ENCODE assay signal across 17 cellular contexts in the genomic region with DNA sequence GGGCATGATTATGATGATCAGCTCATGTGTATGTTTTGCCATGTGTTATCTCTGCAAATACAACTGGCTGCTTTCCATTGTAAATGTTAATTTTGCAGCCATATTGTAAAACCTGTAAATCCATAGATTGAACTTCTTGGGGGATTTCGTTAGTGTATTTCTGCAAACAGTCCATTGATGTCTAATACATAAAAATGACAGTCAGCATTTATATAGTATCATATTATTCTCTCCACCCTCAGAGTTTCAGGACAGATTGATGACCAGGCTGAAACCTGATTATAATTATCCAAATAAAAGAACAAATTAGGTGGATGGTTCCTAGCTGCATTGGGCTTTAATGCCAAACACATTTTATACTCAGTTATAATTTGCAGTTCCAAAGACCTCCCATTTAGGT.
DNase-seq lines count a peak whose midpoint lies in the region; ATAC-seq, FAIRE-seq and TF ChIP-seq lines count a peak whose summit lies in the region.
"Had no signal": no experiment of that assay in that cellular context is flagged by ENCODE, and none has a peak within 500 bp of the region (broad histone marks: within the 10 kb centered on the region; RNA-seq: fewer than 3 reads in every experiment).

No MANE protein-coding gene starts in this region.

- H3K4me1 ChIP-seq in A549 (no peaks in the 10 kb centered on the region), IMR-90 (ENCODE audit: control insufficient read depth, insufficient read depth, low read length) (peaks cover 1% of the 10 kb centered on the region; the same call in 1 of the 2 replicates), muscle layer of duodenum (ENCODE audit: control insufficient read depth in 1 of 2, insufficient read depth in 2 of 2, low read length in 2 of 2) (no peaks in the 10 kb centered on the region), testis (peaks cover 35% of the 10 kb centered on the region)

- FAIRE-seq in A549 (lab: Jason Lieb, UNC) = no peak

- no peaks in the 10 kb centered on the region for H3K27me3 Mint-ChIP-seq in activated naive CD4-positive, alpha-beta T cell treated with anti-CD3 and anti-CD28 coated beads for 36 hours (ENCODE audit: low read depth)

- H3K4me3 Mint-ChIP-seq in activated naive CD4-positive, alpha-beta T cell treated with anti-CD3 and anti-CD28 coated beads for 36 hours = no peak overlapping the region

- no peaks in the 10 kb centered on the region for H3K4me1 Mint-ChIP-seq in activated naive CD4-positive, alpha-beta T cell treated with anti-CD3 and anti-CD28 coated beads for 36 hours (ENCODE audit: low read depth)

- H3K79me1 ChIP-seq in IMR-90 (ENCODE audit: low read depth in 1 of 2, low read length in 2 of 2) = peaks cover 0 to 7% of the 10 kb centered on the region in 2 experiments; a peak in 3 of 4 replicates

- H3K9me1 ChIP-seq in IMR-90 (ENCODE audit: insufficient read depth, low read length) = no peaks in the 10 kb centered on the region; the same call in 1 of the 2 replicates

- DNase-seq in A549 (ENCODE audit: low read depth in 1 of 2, low spot score in 1 of 2) (no peak), IMR-90 (no peak), testis (no peak), G401 (ENCODE audit: low spot score) (no peak), HPDE6-E6E7 (ENCODE audit: extremely low spot score) (no peak)
- no peak for DNase-seq in activated naive CD4-positive, alpha-beta T cell treated with anti-CD3 and anti-CD28 coated beads for 36 hours
- DNase-seq: ACHN, DMS 273 treated with DMSO at 0.1 percent for 48 hours, GDM1, NCI-H1417 treated with DMSO at 0.1 percent for 48 hours, NCI-H187 treated with DMSO at 0.1 percent for 48 hours, NCI-H2227 treated with DMSO at 0.1 percent for 48 hours, NCI-H510A treated with DMSO at 0.1 percent for 48 hours, NCI-H82, OCI-M1, SHP77 treated with DMSO at 0.1 percent for 48 hours had no signal

- no peak for TF ChIP-seq EP300 in A549 (IDR thresholded peaks at IDR 0.05)

- H4K5ac ChIP-seq in IMR-90 (ENCODE audit: low read depth, low read length) = no peak overlapping the region

- POLR2A ChIA-PET in A549 (lab: Yijun Ruan, JAX) = no interaction called here
- POLR2A ChIA-PET in IMR-90 (lab: Charles Lee; ENCODE audit: unreplicated experiment) = no interaction called here

- H3K36me3 Mint-ChIP-seq in activated naive CD4-positive, alpha-beta T cell treated with anti-CD3 and anti-CD28 coated beads for 36 hours (ENCODE audit: low read depth) = no peaks in the 10 kb centered on the region

- TF ChIP-seq CTCF in A549 (IDR thresholded peaks at IDR 0.05) = no peak
- no peak for TF ChIP-seq CTCF in IMR-90 (conservative IDR thresholded peaks at IDR 0.05; ENCODE audit: low read depth, low read length)
- TF ChIP-seq CTCF in testis (IDR thresholded peaks at IDR 0.05) = no peak

- no peak overlapping the region for H3K4ac ChIP-seq in IMR-90 (ENCODE audit: low read depth, low read length)

- intact Hi-C loops in IMR-90 (cut with micrococcal nuclease) (no loop called here), testis (cut with DNase I; ENCODE audit: low total_unique reads) (no loop called here)
- intact Hi-C loops in activated naive CD4-positive, alpha-beta T cell treated with anti-CD3 and anti-CD28 coated beads for 36 hours (cut with micrococcal nuclease) = no loop called here

- H3K27me3 ChIP-seq in IMR-90 (ENCODE audit: control insufficient read depth, insufficient read depth, low read length) (no peaks in the 10 kb centered on the region), muscle layer of duodenum (ENCODE audit: low read depth, low read length) (no peaks in the 10 kb centered on the region), testis (no peaks in the 10 kb centered on the region)

- CTCF ChIA-PET in A549 (lab: Yijun Ruan, JAX) (no interaction called here), IMR-90 (lab: Yijun Ruan, JAX) (interaction anchor here (1.3 kb wide), 1 partner anchor 13 kb away, joined by 4 read pairs; no protein-coding TSS in a partner anchor)
- CTCF ChIA-PET in activated naive CD4-positive, alpha-beta T cell treated with anti-CD3 and anti-CD28 coated beads for 36 hours (lab: Charles Lee) = no interaction called here

- ATAC-seq in A549 = no peak
- ATAC-seq in IMR-90 (ENCODE audit: low read depth) = no peak

- no peak overlapping the region for H3K27ac Mint-ChIP-seq in activated naive CD4-positive, alpha-beta T cell treated with anti-CD3 and anti-CD28 coated beads for 36 hours

- no peak overlapping the region for H2AK5ac ChIP-seq in IMR-90 (ENCODE audit: low read depth, low read length)

- no peak overlapping the region for H3K18ac ChIP-seq in IMR-90 (ENCODE audit: low read depth, low read length)

- H2BK5ac ChIP-seq in IMR-90 (ENCODE audit: low read depth, low read length, poor library complexity, severe bottlenecking) = no peak overlapping the region

- H3K9ac ChIP-seq in IMR-90 (ENCODE audit: low read depth, low read length) = no peak overlapping the region

- no peak overlapping the region for H2BK120ac ChIP-seq in IMR-90 (ENCODE audit: low read depth, low read length)

- H4K20me1 ChIP-seq in IMR-90 (ENCODE audit: insufficient read depth, low read length) = no peaks in the 10 kb centered on the region

- no peak overlapping the region for H2BK15ac ChIP-seq in IMR-90 (ENCODE audit: low read depth, low read length)

- dilution Hi-C loops in IMR-90 (cut with HindIII; ENCODE audit: low sequenced_read_pairs, unreplicated experiment) = no loop called here

- in situ Hi-C loops in IMR-90 (cut with MboI; ENCODE audit: low sequenced_read_pairs) = no loop called here
- in situ Hi-C loops in G401 (cut with HindIII; ENCODE audit: low sequenced_read_pairs) = no loop called here

- H3K14ac ChIP-seq in IMR-90 (replicated peaks; ENCODE audit: low read depth, low read length) = no peak overlapping the region

- no peak for TF ChIP-seq RAD21 in A549 (conservative IDR thresholded peaks at IDR 0.05 in 1 of 2, IDR thresholded peaks at IDR 0.05 in 1 of 2)
- no peak for TF ChIP-seq RAD21 in IMR-90 (IDR thresholded peaks at IDR 0.05; ENCODE audit: low read length)

- H4K91ac ChIP-seq in IMR-90 (ENCODE audit: insufficient read depth, low read depth, low read length) = no peak overlapping the region

- WGBS in A549 (ENCODE audit: missing lambda C conversion rate) = 26% methylated on average over 1 of the region's 1 CpG
- no CpG with 5 or more reads among the region's 1 CpG for WGBS in IMR-90 (ENCODE audit: extremely low coverage in 2 of 2, insufficient read length in 1 of 2), 2 experiments
- WGBS in testis, 2 donors = 63 to 78% methylated on average over 1 of the region's 1 CpG

- BruUV-seq in IMR-90 (replicated peaks; lab: Mats Ljungman, UMichigan) = no TSS peak

- H3K4me2 ChIP-seq in A549 (no peak overlapping the region), IMR-90 (ENCODE audit: low read depth, low read length) (no peak overlapping the region)

- H3K36me3 ChIP-seq in IMR-90 (ENCODE audit: control insufficient read depth, insufficient read depth, low read length) (no peaks in the 10 kb centered on the region), muscle layer of duodenum (ENCODE audit: control insufficient read depth in 1 of 2, insufficient read depth in 2 of 2, low read length in 2 of 2) (no peaks in the 10 kb centered on the region), testis (ENCODE audit: low read depth, missing control alignments) (no peaks in the 10 kb centered on the region)

- no peaks in the 10 kb centered on the region for H3K9me3 ChIP-seq in A549
- no peaks in the 10 kb centered on the region for H3K9me3 ChIP-seq in IMR-90 (ENCODE audit: control insufficient read depth, insufficient read depth, low read length)
- H3K9me3 ChIP-seq in muscle layer of duodenum (ENCODE audit: control insufficient read depth in 1 of 2, low read length in 2 of 2) = no peaks in the 10 kb centered on the region
- no peaks in the 10 kb centered on the region for H3K9me3 ChIP-seq in testis

- H3K4me3 ChIP-seq in A549 (no peak overlapping the region), IMR-90 (ENCODE audit: insufficient read depth, low read depth, low read length) (no peak overlapping the region), muscle layer of duodenum (ENCODE audit: low read depth in 1 of 2, low read length in 2 of 2) (no peak overlapping the region), testis (no peak overlapping the region)

- H3K27ac ChIP-seq in A549 (no peak overlapping the region), IMR-90 (ENCODE audit: insufficient read depth, low read length) (no peak overlapping the region), muscle layer of duodenum (ENCODE audit: low read length) (peak overlapping the region; percentile 19), testis (peak overlapping the region; percentile 60 to 74)

- no peak overlapping the region for H2AK9ac ChIP-seq in IMR-90 (replicated peaks; ENCODE audit: low read depth, low read length, poor library complexity)

- no peak overlapping the region for H2AFZ ChIP-seq in IMR-90 (replicated peaks; ENCODE audit: low read length, poor library complexity)

- H3K9me3 Mint-ChIP-seq in activated naive CD4-positive, alpha-beta T cell treated with anti-CD3 and anti-CD28 coated beads for 36 hours = no peaks in the 10 kb centered on the region

- no peak overlapping the region for H3K23ac ChIP-seq in IMR-90 (ENCODE audit: low read depth, low read length)

- TF ChIP-seq POLR2A in A549 (IDR thresholded peaks at IDR 0.05; ENCODE audit: low read length) (no peak), IMR-90 (IDR thresholded peaks at IDR 0.05; ENCODE audit: low read depth, low read length) (no peak), testis (IDR thresholded peaks at IDR 0.05) (no peak)

- no peak overlapping the region for H4K8ac ChIP-seq in IMR-90 (ENCODE audit: low read depth in 2 of 2, low read length in 2 of 2)

- no peak overlapping the region for H3K56ac ChIP-seq in IMR-90 (ENCODE audit: extremely low read depth, insufficient read depth, low read length)

- H2BK20ac ChIP-seq in IMR-90 (ENCODE audit: low read depth, low read length) = no peak overlapping the region

TF ChIP-seq in A549, 52 proteins besides CTCF, POLR2A, EP300 and RAD21:
- TF ChIP-seq MAFK (IDR thresholded peaks at IDR 0.05; ENCODE audit: partially characterized antibody) (peak; percentile 52), MYC (IDR thresholded peaks at IDR 0.05; ENCODE audit: borderline replicate concordance, low read length) (no peak)
TF ChIP-seq in A549: peak in this region for 1.

TF ChIP-seq in IMR-90, 13 proteins besides CTCF, POLR2A, EP300 and RAD21:
- TF ChIP-seq MXI1 (IDR thresholded peaks at IDR 0.05; ENCODE audit: borderline replicate concordance, low read depth, low read length) (no peak), MAFK (IDR thresholded peaks at IDR 0.05; ENCODE audit: low read depth, low read length) (peak; percentile 65)

Comparison
In these comparisons a context has a peak if more than half of its experiments do, and no peak if none do; other contexts are left out.
1. H3K27ac ChIP-seq: peak in muscle layer of duodenum (single experiment) and testis (2 of 2); none in A549 (0 of 2) and IMR-90 (single experiment).